In genomic region chr4:185311113-185311888, GRCh38 we compare ENCODE assay signal across 1 cellular context.
TF ChIP-seq lines count a peak whose summit lies in the region.

No MANE protein-coding gene starts in this region.

TF ChIP-seq in HepG2, 621 proteins besides CTCF, POLR2A, EP300 and RAD21:
- TF ChIP-seq ZNF414 (CRISPR knock-in tag; IDR thresholded peaks at IDR 0.05) = no peak
- TF ChIP-seq ZBTB7A (CRISPR knock-in tag; IDR thresholded peaks at IDR 0.05) = no peak
- no peak for TF ChIP-seq ZBTB26 (CRISPR knock-in tag; IDR thresholded peaks at IDR 0.05; ENCODE audit: borderline replicate concordance)
- TF ChIP-seq FOXJ3 (CRISPR knock-in tag; IDR thresholded peaks at IDR 0.05; ENCODE audit: borderline replicate concordance) = no peak
- no peak for TF ChIP-seq HMGXB3 (CRISPR knock-in tag; IDR thresholded peaks at IDR 0.05; ENCODE audit: borderline replicate concordance)
- TF ChIP-seq HBP1 (CRISPR knock-in tag; IDR thresholded peaks at IDR 0.05; ENCODE audit: low read depth) = no peak
